In the genomic region with DNA sequence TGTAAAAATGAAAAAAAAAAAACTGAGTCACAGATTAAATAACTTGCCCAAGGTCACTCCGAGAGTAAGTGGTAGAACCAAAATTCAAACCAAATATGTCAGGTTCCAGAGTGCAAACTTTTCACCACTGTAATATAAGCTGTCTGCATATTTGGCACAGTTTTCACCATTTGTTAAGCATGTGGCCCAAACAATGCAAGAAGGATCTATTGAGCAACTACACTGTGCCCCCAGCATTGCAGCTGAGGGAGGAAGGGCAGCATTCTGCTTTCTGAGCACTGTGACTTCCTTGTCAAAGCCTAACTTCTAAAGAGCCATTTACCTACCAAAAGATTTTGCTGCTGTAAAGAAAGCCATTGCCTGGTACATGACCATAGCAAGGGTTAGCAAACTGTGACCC, we compare ENCODE assay signal across 11 cellular contexts.
DNase-seq lines count a peak whose midpoint lies in the region; ATAC-seq, FAIRE-seq and TF ChIP-seq lines count a peak whose summit lies in the region.
"Had no signal": no experiment of that assay in that cellular context is flagged by ENCODE, and none has a peak within 500 bp of the region (broad histone marks: within the 10 kb centered on the region; RNA-seq: fewer than 3 reads in every experiment).

No MANE protein-coding gene starts in this region.

- TF ChIP-seq EP300 in Ishikawa (IDR thresholded peaks at IDR 0.05; ENCODE audit: borderline replicate concordance) (peak; percentile 93), HepG2 (IDR thresholded peaks at IDR 0.05; ENCODE audit: low read depth in 2 of 2, low read length in 2 of 2) (no peak; a peak in 1 of 4 replicates), HepG2 (CRISPR knock-in tag; IDR thresholded peaks at IDR 0.05; ENCODE audit: borderline replicate concordance) (no peak), transverse colon (IDR thresholded peaks at IDR 0.05; ENCODE audit: low read depth) (no peak)

- H4K20me1 ChIP-seq in HepG2 (ENCODE audit: insufficient read depth, low read length): no peaks in the 10 kb centered on the region

- peak; percentile 48 for FAIRE-seq in HepG2 (lab: Jason Lieb, UNC)

- no peak overlapping the region for H3K4me3 ChIP-seq in HepG2 (replicated peaks in 1 of 3; ENCODE audit: insufficient read depth in 1 of 3, low read depth in 2 of 3, low read length in 3 of 3)
- H3K4me3 ChIP-seq in transverse colon: no peak overlapping the region

- POLR2A ChIA-PET in HepG2 (lab: Yijun Ruan, JAX): no interaction called here

- CTCF ChIA-PET in HepG2 (lab: Yijun Ruan, JAX; ENCODE audit: low intra/inter-chr PET ratio, low total read pairs): no interaction called here

- no peaks in the 10 kb centered on the region for H3K79me2 ChIP-seq in HepG2 (ENCODE audit: insufficient read depth, low read length)

- TF ChIP-seq CTCF in brain (conservative IDR thresholded peaks at IDR 0.05) (no peak), HepG2 (CRISPR knock-in tag; IDR thresholded peaks at IDR 0.05) (no peak), transverse colon (IDR thresholded peaks at IDR 0.05) (no peak)

- H3K27ac ChIP-seq in HepG2 (ENCODE audit: extremely low read length, insufficient read depth, low read length) (no peak overlapping the region), transverse colon (peak overlapping the region; percentile 68 to 84 (median 78))

- no TSS peak for BruUV-seq in HepG2 (replicated peaks; lab: Mats Ljungman, UMichigan)

- no peak for TF ChIP-seq POLR2A in HepG2 (IDR thresholded peaks at IDR 0.05; ENCODE audit: insufficient read depth in 1 of 2, low read depth in 2 of 2, low read length in 2 of 2)
- TF ChIP-seq POLR2A in transverse colon (IDR thresholded peaks at IDR 0.05): no peak

- no peak overlapping the region for H2AFZ ChIP-seq in HepG2 (ENCODE audit: low read length)

- peaks cover 22% of the 10 kb centered on the region for H3K4me1 ChIP-seq in HepG2 (ENCODE audit: insufficient read depth, low read length)
- H3K4me1 ChIP-seq in transverse colon: peaks cover 31 to 48% (median 34%) of the 10 kb centered on the region in 4 donors

- H3K36me3 ChIP-seq in HepG2 (replicated peaks in 1 of 2; ENCODE audit: control insufficient read depth in 1 of 2, insufficient read depth in 2 of 2, low read length in 2 of 2): peaks cover 2 to 21% of the 10 kb centered on the region in 2 experiments; a peak in 3 of 5 replicates
- H3K36me3 ChIP-seq in transverse colon: peaks cover 0 to 27% (median 10%) of the 10 kb centered on the region in 4 donors

- 17% methylated on average over 1 of the region's 1 CpG for WGBS in HepG2 (ENCODE audit: low lambda C conversion rate)
- 40 to 67% methylated on average over 1 of the region's 1 CpG for WGBS in transverse colon (ENCODE audit: low coverage in 1 of 2), 2 donors

- intact Hi-C loops in HepG2 (cut with micrococcal nuclease; ENCODE audit: unreplicated experiment) (no loop called here), transverse colon (cut with DNase I; ENCODE audit: low total_unique reads) (no loop called here)

- H3K9ac ChIP-seq in HepG2 (ENCODE audit: insufficient read depth, low read depth, low read length): no peak overlapping the region

- no peaks in the 10 kb centered on the region for H3K27me3 ChIP-seq in HepG2 (ENCODE audit: control insufficient read depth in 1 of 2, insufficient read depth in 2 of 2, low read length in 2 of 2)
- H3K27me3 ChIP-seq in transverse colon: no peaks in the 10 kb centered on the region

- peak; percentile 70 for DNase-seq in HepG2 (ENCODE audit: low spot score)
- DNase-seq in transverse colon: no peak
- no peak for DNase-seq in occipital lobe (lab: John Stamatoyannopoulos, UW)
- DNase-seq in activated naive CD4-positive, alpha-beta T cell treated with Interleukin-2 at 50 U/mL for 16 hours: no peak
- DNase-seq: activated T-cell treated with anti-CD3 and anti-CD28 coated beads, Interleukin-2, amount 50 U/mL, for 72 hours; NCI-H1048; SHP77 treated with DMSO at 0.1 percent for 48 hours had no signal

- peaks cover 4% of the 10 kb centered on the region for H3K27me3 Mint-ChIP-seq in brain

- TF ChIP-seq RAD21 in Ishikawa (IDR thresholded peaks at IDR 0.05; ENCODE audit: low read depth) (peak; percentile 14; the same call in 1 of the 2 replicates), HepG2 (CRISPR knock-in tag; IDR thresholded peaks at IDR 0.05) (no peak)

- peak overlapping the region in 3 of 5 experiments; percentile 68 to 92 (median 91) for H3K27ac Mint-ChIP-seq in brain
- H3K27ac Mint-ChIP-seq: activated T-cell treated with anti-CD3 and anti-CD28 coated beads, Interleukin-2, amount 50 U/mL, for 72 hours had no signal

- H3K9me3 ChIP-seq in HepG2 (ENCODE audit: low read length) (no peaks in the 10 kb centered on the region), transverse colon (no peaks in the 10 kb centered on the region)

- in situ Hi-C loops in HepG2 (cut with HindIII; ENCODE audit: extremely low pct_ligation_motif_present, low pct_unique_long_range_greater_than_20kb): no loop called here
- in situ Hi-C loops in transverse colon (cut with MboI; ENCODE audit: low pct_ligation_motif_present in 1 of 4, low pct_unique_long_range_greater_than_20kb in 1 of 4, low sequenced_read_pairs in 3 of 4): no loop called here

- H3K9me3 Mint-ChIP-seq in brain: no peaks in the 10 kb centered on the region
- H3K9me3 Mint-ChIP-seq: activated T-cell treated with anti-CD3 and anti-CD28 coated beads, Interleukin-2, amount 50 U/mL, for 72 hours had no signal

- H3K4me2 ChIP-seq in HepG2 (ENCODE audit: low read depth, low read length): no peak overlapping the region

- H3K36me3 Mint-ChIP-seq in brain: peaks cover 17% of the 10 kb centered on the region

- H3K4me1 Mint-ChIP-seq in brain: peaks cover 70% of the 10 kb centered on the region

- no peak overlapping the region for H3K4me3 Mint-ChIP-seq in brain
- H3K4me3 Mint-ChIP-seq: activated T-cell treated with anti-CD3 and anti-CD28 coated beads, Interleukin-2, amount 50 U/mL, for 72 hours had no signal

- ATAC-seq in HepG2 (peak; percentile 79), GM21619 (IDR thresholded peaks at IDR 0.05; ENCODE audit: unreplicated experiment) (no peak), HG03565 (IDR thresholded peaks at IDR 0.05; ENCODE audit: unreplicated experiment) (no peak)
- ATAC-seq: activated T-cell treated with anti-CD3 and anti-CD28 coated beads, Interleukin-2, amount 50 U/mL, for 72 hours had no signal

TF ChIP-seq in Ishikawa, 13 proteins besides CTCF, POLR2A, EP300 and RAD21 (continues in another document):
- TF ChIP-seq TAF1 (IDR thresholded peaks at IDR 0.05; ENCODE audit: low read depth): no peak
- no peak for TF ChIP-seq REST (IDR thresholded peaks at IDR 0.05; ENCODE audit: low read depth)
- TF ChIP-seq FOXM1 (IDR thresholded peaks at IDR 0.05; ENCODE audit: borderline replicate concordance, low read depth): peak; percentile 68; the same call in 1 of the 2 replicates
- no peak for TF ChIP-seq ZBTB7A (IDR thresholded peaks at IDR 0.05; ENCODE audit: low read depth)

TF ChIP-seq in HepG2, 621 proteins besides CTCF, POLR2A, EP300 and RAD21 (continues in another document):
- TF ChIP-seq FOXA3 (CRISPR knock-in tag; IDR thresholded peaks at IDR 0.05) (peak; percentile 32; the same call in 1 of the 2 replicates), MXD1 (CRISPR knock-in tag; IDR thresholded peaks at IDR 0.05) (no peak), PATZ1 (CRISPR knock-in tag; IDR thresholded peaks at IDR 0.05) (peak; percentile 72), KLF9 (CRISPR knock-in tag; IDR thresholded peaks at IDR 0.05; ENCODE audit: low read depth) (no peak), HOXA3 (CRISPR knock-in tag; IDR thresholded peaks at IDR 0.05) (no peak), PBX2 (CRISPR knock-in tag; IDR thresholded peaks at IDR 0.05) (no peak), HNF4A (CRISPR knock-in tag; IDR thresholded peaks at IDR 0.05) (peak; percentile 51; the same call in 1 of the 2 replicates), ISX (CRISPR knock-in tag; conservative IDR thresholded peaks at IDR 0.05) (no peak), RFXANK (CRISPR knock-in tag; IDR thresholded peaks at IDR 0.05) (no peak)
- TF ChIP-seq, protein P1, sequence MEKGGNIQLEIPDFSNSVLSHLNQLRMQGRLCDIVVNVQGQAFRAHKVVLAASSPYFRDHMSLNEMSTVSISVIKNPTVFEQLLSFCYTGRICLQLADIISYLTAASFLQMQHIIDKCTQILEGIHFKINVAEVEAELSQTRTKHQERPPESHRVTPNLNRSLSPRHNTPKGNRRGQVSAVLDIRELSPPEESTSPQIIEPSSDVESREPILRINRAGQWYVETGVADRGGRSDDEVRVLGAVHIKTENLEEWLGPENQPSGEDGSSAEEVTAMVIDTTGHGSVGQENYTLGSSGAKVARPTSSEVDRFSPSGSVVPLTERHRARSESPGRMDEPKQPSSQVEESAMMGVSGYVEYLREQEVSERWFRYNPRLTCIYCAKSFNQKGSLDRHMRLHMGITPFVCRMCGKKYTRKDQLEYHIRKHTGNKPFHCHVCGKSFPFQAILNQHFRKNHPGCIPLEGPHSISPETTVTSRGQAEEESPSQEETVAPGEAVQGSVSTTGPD (CRISPR knock-in tag; IDR thresholded peaks at IDR 0.05): peak; percentile 87
